Comparison of ENCODE assay signal across 8 cellular contexts in genomic region chr1:28735961-28736449, GRCh38. TPM values are rescaled to one million over a fixed set of nuclear protein-coding genes. Genes with fewer than 3 reads are reported as not detected.
DNase-seq lines count a peak whose midpoint lies in the region; ATAC-seq and TF ChIP-seq lines count a peak whose summit lies in the region.

No MANE protein-coding gene starts in this region.

- H3K36me3 ChIP-seq in sigmoid colon: peaks cover 11 to 29% (median 16%) of the 10 kb centered on the region in 4 donors

- H3K9me3 ChIP-seq in sigmoid colon: no peaks in the 10 kb centered on the region

- CTCF ChIA-PET in T-cell (lab: Charles Lee): interaction anchor here (0.5 to 2.7 kb wide), 23 partner anchors 10 to 495 kb away, joined by 3 to 92 read pairs (median 7); partner anchors contain the start of genes GMEB1 (in 1 of the 2), MED18 (in 1 of the 2), RNU11 (in 1 of the 2) and SRSF4 (in 1 of the 2)

- POLR2A ChIA-PET in T-cell (lab: Charles Lee): interaction anchor here (0.6 to 1.5 kb wide), 11 partner anchors 15 to 234 kb away, joined by 3 to 32 read pairs (median 4); partner anchors contain the start of genes TAF12 (in 2 of the 2) and GMEB1 (in 1 of the 2)

- peaks cover 0 to 43% (median 38%) of the 10 kb centered on the region in 4 donors for H3K4me1 ChIP-seq in sigmoid colon

- no peak for DNase-seq in GM12864 (ENCODE audit: low read depth)
- no peak for DNase-seq in T-cell
- no peak for DNase-seq in fibroblast of the aortic adventitia (ENCODE audit: low read depth)
- DNase-seq in sigmoid colon: no peak
- no peak for DNase-seq in kidney tubule cell (ENCODE audit: low spot score)

- H3K4me3 ChIP-seq in GM12864 (ENCODE audit: low read depth, low read length) (peak overlapping the region; percentile 56), fibroblast of the aortic adventitia (ENCODE audit: low read depth, low read length) (peak overlapping the region; percentile 62), sigmoid colon (peak overlapping the region; percentile 85 to 97 (median 92))

- H3K27ac Mint-ChIP-seq in T-cell: peak overlapping the region; percentile 92 to 94

- ATAC-seq in T-cell (replicated peaks in 1 of 4): no peak
- ATAC-seq in GM21360 (IDR thresholded peaks at IDR 0.05; ENCODE audit: unreplicated experiment): no peak
- ATAC-seq in HG02571 (IDR thresholded peaks at IDR 0.05; ENCODE audit: unreplicated experiment): no peak
- ATAC-seq in GM18870 (IDR thresholded peaks at IDR 0.05; ENCODE audit: unreplicated experiment): no peak

- H3K27me3 ChIP-seq in sigmoid colon: no peaks in the 10 kb centered on the region

- H3K27ac ChIP-seq in sigmoid colon: peak overlapping the region; percentile 96 to 97 (median 96)

- H3K4me3 Mint-ChIP-seq in T-cell: peak overlapping the region; percentile 93 to 98 (median 96)

- no peak for TF ChIP-seq POLR2A in sigmoid colon (IDR thresholded peaks at IDR 0.05)

- peaks cover 12% of the 10 kb centered on the region for H3K36me3 Mint-ChIP-seq in T-cell

- no peaks in the 10 kb centered on the region for H3K9me3 Mint-ChIP-seq in T-cell

- intact Hi-C loops in sigmoid colon (cut with DNase I): loop anchor here (2.0 to 10.0 kb wide), 5 partner anchors 67 to 491 kb away; partner anchors contain the start of genes GMEB1 and TAF12

- H3K27me3 Mint-ChIP-seq in T-cell: no peaks in the 10 kb centered on the region

- TF ChIP-seq EP300 in sigmoid colon (IDR thresholded peaks at IDR 0.05): no peak

- TF ChIP-seq CTCF in GM12864 (IDR thresholded peaks at IDR 0.05; ENCODE audit: low read depth, low read length, missing control alignments): no peak
- no peak for TF ChIP-seq CTCF in fibroblast of the aortic adventitia (IDR thresholded peaks at IDR 0.05; ENCODE audit: insufficient read depth, low read length)
- TF ChIP-seq CTCF in sigmoid colon (IDR thresholded peaks at IDR 0.05): no peak

- peaks cover 32 to 34% (median 33%) of the 10 kb centered on the region in 3 donors for H3K4me1 Mint-ChIP-seq in T-cell

- WGBS in sigmoid colon, 2 donors: 13 to 17% methylated on average over 15 of the region's 15 CpGs

RNA-seq across cellular contexts. Expression of gene YTHDF2, which starts 0.7 kb away (rescaled TPM):
- 10 to 100 TPM; 61.3 to 77.3 (median 67.0) TPM for total RNA-seq in T-cell
- 36.9 and 64.2 TPM in 2 replicates for total RNA-seq in fibroblast of the aortic adventitia (ENCODE audit: low replicate concordance)
- 10 to 100 TPM; 37.9 to 47.0 (median 42.7) TPM for total RNA-seq in sigmoid colon
- polyA plus RNA-seq in sigmoid colon: 10 to 100 TPM; 27.0 to 40.5 (median 31.2) TPM
